1 cellular context compared by ENCODE assay signal in the genomic region with DNA sequence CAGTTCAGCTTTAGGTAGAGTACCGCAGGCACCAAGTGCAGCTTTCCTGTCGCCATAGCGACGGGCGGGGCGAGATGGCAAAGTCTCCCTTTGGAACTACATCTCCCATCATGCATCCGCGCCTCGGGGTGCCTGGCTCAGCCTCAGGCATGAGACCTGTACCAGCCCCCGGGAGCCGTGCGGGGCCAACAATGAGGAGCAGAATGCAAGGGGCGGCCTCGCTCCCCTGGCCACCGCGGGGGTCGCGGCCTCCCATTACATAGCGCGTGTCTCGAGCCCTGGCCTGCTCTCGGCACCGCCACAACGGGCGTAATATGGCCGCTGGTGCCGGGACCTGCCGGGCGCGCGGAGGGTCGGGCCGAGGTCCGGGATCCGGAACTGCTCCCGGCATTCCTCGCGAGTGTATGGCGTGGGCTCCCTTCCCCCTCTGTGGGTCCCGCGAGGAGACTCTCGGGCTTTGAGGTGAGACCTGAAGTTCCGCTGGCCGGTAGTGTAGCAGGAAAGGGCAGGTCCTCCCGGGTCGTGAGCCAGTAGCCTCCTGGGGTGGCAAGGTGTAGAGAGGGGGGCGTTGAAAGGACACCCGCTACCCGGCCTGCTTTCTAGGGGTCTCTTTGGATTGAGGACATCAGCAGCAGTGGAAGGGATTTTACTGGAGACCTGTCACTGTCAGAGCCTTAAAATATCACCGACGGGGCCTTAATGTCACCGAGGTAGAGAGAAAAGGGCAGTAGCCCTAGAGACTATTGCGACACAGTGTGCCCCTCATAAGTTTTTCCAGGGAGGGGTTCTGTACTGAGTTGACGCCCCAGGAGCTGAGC.
A peak's percentile ranks its signal among the peaks of the same experiment; 100 is the strongest.
TF ChIP-seq lines count a peak whose summit lies in the region.

A gene with protein sequence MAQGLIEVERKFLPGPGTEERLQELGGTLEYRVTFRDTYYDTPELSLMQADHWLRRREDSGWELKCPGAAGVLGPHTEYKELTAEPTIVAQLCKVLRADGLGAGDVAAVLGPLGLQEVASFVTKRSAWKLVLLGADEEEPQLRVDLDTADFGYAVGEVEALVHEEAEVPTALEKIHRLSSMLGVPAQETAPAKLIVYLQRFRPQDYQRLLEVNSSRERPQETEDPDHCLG (plus strand): TSS at position 390 of the 818 bp plus-strand sequence. CDS start 487 bp downstream, outside the sequence.

TF ChIP-seq in HCT116, 20 proteins besides CTCF, POLR2A, EP300 and RAD21 (continued from another document):
- TF ChIP-seq TCF7L2 (IDR thresholded peaks at IDR 0.05; ENCODE audit: borderline replicate concordance, extremely low read depth, insufficient read depth, insufficient read length) = peak; percentile 41
- TF ChIP-seq EZH2phosphoT487 (IDR thresholded peaks at IDR 0.05; ENCODE audit: borderline replicate concordance) = no peak
- TF ChIP-seq, protein P1, sequence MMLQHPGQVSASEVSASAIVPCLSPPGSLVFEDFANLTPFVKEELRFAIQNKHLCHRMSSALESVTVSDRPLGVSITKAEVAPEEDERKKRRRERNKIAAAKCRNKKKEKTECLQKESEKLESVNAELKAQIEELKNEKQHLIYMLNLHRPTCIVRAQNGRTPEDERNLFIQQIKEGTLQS (IDR thresholded peaks at IDR 0.05) = no peak
- no peak for TF ChIP-seq EGR1 (IDR thresholded peaks at IDR 0.05; ENCODE audit: low read depth)
- peak; percentile 77; the same call in 1 of the 2 replicates for TF ChIP-seq ELF1 (IDR thresholded peaks at IDR 0.05; ENCODE audit: borderline replicate concordance, low read depth)
